In genomic region chr7:128740996-128741395, GRCh38 we compare ENCODE assay signal across 12 cellular contexts. TPM values are rescaled to one million over a fixed set of nuclear protein-coding genes. Genes with fewer than 3 reads are reported as not detected.
DNase-seq lines count a peak whose midpoint lies in the region; ATAC-seq and TF ChIP-seq lines count a peak whose summit lies in the region.
"Had no signal": no experiment of that assay in that cellular context is flagged by ENCODE, and none has a peak within 500 bp of the region (broad histone marks: within the 10 kb centered on the region; RNA-seq: fewer than 3 reads in every experiment).

No MANE protein-coding gene starts in this region.

- H3K4me3 ChIP-seq in SK-N-SH (ENCODE audit: low read depth in 2 of 2, low read length in 1 of 2) (peak overlapping the region; percentile 81 to 85), adrenal gland (peak overlapping the region in 1 of 4 donors; percentile 86), iPS-15b (ENCODE audit: low read depth, low read length) (peak overlapping the region; percentile 86), testis (no peak overlapping the region)

- TF ChIP-seq EP300 in SK-N-SH (IDR thresholded peaks at IDR 0.05; ENCODE audit: borderline replicate concordance in 1 of 2, low read depth in 1 of 2, low read length in 1 of 2) = no peak

- H3F3A ChIP-seq in SK-N-SH (replicated peaks; ENCODE audit: insufficient read depth) = peaks cover 37% of the 10 kb centered on the region

- POLR2A ChIA-PET in SK-N-SH (lab: Yijun Ruan, JAX) = interaction anchor here (2.2 kb wide), 1 partner anchor 10 kb away, joined by 6 read pairs; no protein-coding TSS in a partner anchor

- no peak for DNase-seq in SK-N-SH
- peak in 5 of 7 donors; percentile 22 to 56 (median 37) for DNase-seq in adrenal gland
- peak; percentile 17 for DNase-seq in testis
- no peak for DNase-seq in NCI-H524 treated with DMSO at 0.1 percent for 48 hours (lab: John Stamatoyannopoulos, UW)
- DNase-seq in T-helper 1 cell = no peak
- DNase-seq: ACHN; activated effector memory CD4-positive, alpha-beta T cell treated with anti-CD3 and anti-CD28 coated beads, Interleukin-2, amount 50 U/mL, for 16 hours had no signal

- H3K79me2 ChIP-seq in SK-N-SH (ENCODE audit: insufficient read depth) = peaks cover 69% of the 10 kb centered on the region

- H3K9ac ChIP-seq in SK-N-SH (peak overlapping the region; percentile 97; the same call in 1 of the 2 replicates), iPS-15b (ENCODE audit: low read depth, low read length) (no peak overlapping the region)

- peak overlapping the region; percentile 12 to 96; a peak in 1 of 4 replicates for H3K27ac ChIP-seq in SK-N-SH (ENCODE audit: low read depth in 2 of 2, low read length in 1 of 2)
- H3K27ac ChIP-seq in adrenal gland = peak overlapping the region in 1 of 5 donors; percentile 13
- peak overlapping the region in 1 of 2 donors; percentile 27 for H3K27ac ChIP-seq in testis
- H3K27ac ChIP-seq: HL-60 had no signal

- H2AFZ ChIP-seq in SK-N-SH (ENCODE audit: low read depth) = no peak overlapping the region

- H3K27me3 ChIP-seq in SK-N-SH (ENCODE audit: insufficient read depth) (no peaks in the 10 kb centered on the region), adrenal gland (no peaks in the 10 kb centered on the region), iPS-15b (ENCODE audit: control insufficient read depth, insufficient read depth, low read length) (no peaks in the 10 kb centered on the region), testis (no peaks in the 10 kb centered on the region)

- H3K4me2 ChIP-seq in SK-N-SH = peak overlapping the region; percentile 82

- H3K36me3 ChIP-seq in SK-N-SH (replicated peaks in 1 of 2; ENCODE audit: control insufficient read depth in 1 of 2, insufficient read depth in 2 of 2, low read length in 1 of 2) (peaks cover 0 to 27% of the 10 kb centered on the region in 2 experiments), adrenal gland (replicated peaks in 1 of 2) (no peaks in the 10 kb centered on the region), iPS-15b (ENCODE audit: control insufficient read depth, insufficient read depth, low read length) (no peaks in the 10 kb centered on the region), testis (ENCODE audit: low read depth, missing control alignments) (no peaks in the 10 kb centered on the region)

- WGBS in SK-N-SH (ENCODE audit: low lambda C conversion rate) = 65% methylated on average over 3 of the region's 3 CpGs
- 42 to 49% (median 46%) methylated on average over 3 of the region's 3 CpGs for WGBS in adrenal gland, 4 donors
- 41 to 42% methylated on average over 3 of the region's 3 CpGs for WGBS in testis, 2 donors

- CTCF ChIA-PET in SK-N-SH (lab: Yijun Ruan, JAX) = interaction anchor here (0.7 to 5.1 kb wide), 8 partner anchors 10 to 361 kb away, joined by 3 to 31 read pairs (median 4); partner anchors contain the start of gene GARIN1A

- no peaks in the 10 kb centered on the region for H3K9me3 ChIP-seq in SK-N-SH
- no peaks in the 10 kb centered on the region for H3K9me3 ChIP-seq in adrenal gland (replicated peaks in 1 of 3)
- H3K9me3 ChIP-seq in iPS-15b (ENCODE audit: control insufficient read depth, insufficient read depth, low read length) = no peaks in the 10 kb centered on the region
- no peaks in the 10 kb centered on the region for H3K9me3 ChIP-seq in testis

- ATAC-seq in SK-N-SH treated with all-trans-retinoic acid at 6 μM for 48 hours (no peak), HG03442 (IDR thresholded peaks at IDR 0.05; ENCODE audit: unreplicated experiment) (no peak)

- H4K20me1 ChIP-seq in SK-N-SH (ENCODE audit: insufficient read depth) = peaks cover 63% of the 10 kb centered on the region

- TF ChIP-seq CTCF in SK-N-SH (IDR thresholded peaks at IDR 0.05) = no peak
- no peak for TF ChIP-seq CTCF in adrenal gland (IDR thresholded peaks at IDR 0.05)
- TF ChIP-seq CTCF in testis (IDR thresholded peaks at IDR 0.05) = no peak

- no peak for TF ChIP-seq RAD21 in SK-N-SH (IDR thresholded peaks at IDR 0.05; ENCODE audit: low read length)

- intact Hi-C loops in adrenal gland (cut with DNase I) (no loop called here), testis (cut with DNase I; ENCODE audit: low total_unique reads) (no loop called here)

- H3K4me1 ChIP-seq in SK-N-SH (ENCODE audit: control insufficient read depth in 1 of 2, insufficient read depth in 2 of 2, low read depth in 1 of 2, low read length in 1 of 2) = peaks cover 18 to 28% of the 10 kb centered on the region in 2 experiments; a peak in 3 of 4 replicates
- peaks cover 19 to 38% of the 10 kb centered on the region in 2 donors for H3K4me1 ChIP-seq in adrenal gland (replicated peaks in 1 of 2)
- peaks cover 7% of the 10 kb centered on the region for H3K4me1 ChIP-seq in iPS-15b (ENCODE audit: control insufficient read depth, insufficient read depth, low read length)
- H3K4me1 ChIP-seq in testis = peaks cover 24% of the 10 kb centered on the region

- no peaks in the 10 kb centered on the region for H3K9me2 ChIP-seq in SK-N-SH

- no peak for TF ChIP-seq POLR2A in adrenal gland (IDR thresholded peaks at IDR 0.05)
- no peak for TF ChIP-seq POLR2A in testis (IDR thresholded peaks at IDR 0.05)

TF ChIP-seq in SK-N-SH, 30 proteins besides CTCF, POLR2A, EP300 and RAD21:
- no peak for TF ChIP-seq RCOR1 (IDR thresholded peaks at IDR 0.05; ENCODE audit: low read length)
- peak; percentile 64; the same call in 1 of the 2 replicates for TF ChIP-seq NFIC (IDR thresholded peaks at IDR 0.05; ENCODE audit: borderline replicate concordance)

TF ChIP-seq in SK-N-SH treated with all-trans-retinoic acid at 6 μM for 48 hours, 23 proteins besides CTCF, POLR2A, EP300 and RAD21 (continues in another document):
- TF ChIP-seq ISL1 (CRISPR knock-in tag; IDR thresholded peaks at IDR 0.05) = no peak
- no peak for TF ChIP-seq CSRNP3 (CRISPR knock-in tag; IDR thresholded peaks at IDR 0.05)
- TF ChIP-seq TOX (CRISPR knock-in tag; IDR thresholded peaks at IDR 0.05; ENCODE audit: borderline replicate concordance) = no peak
- TF ChIP-seq, protein P1, sequence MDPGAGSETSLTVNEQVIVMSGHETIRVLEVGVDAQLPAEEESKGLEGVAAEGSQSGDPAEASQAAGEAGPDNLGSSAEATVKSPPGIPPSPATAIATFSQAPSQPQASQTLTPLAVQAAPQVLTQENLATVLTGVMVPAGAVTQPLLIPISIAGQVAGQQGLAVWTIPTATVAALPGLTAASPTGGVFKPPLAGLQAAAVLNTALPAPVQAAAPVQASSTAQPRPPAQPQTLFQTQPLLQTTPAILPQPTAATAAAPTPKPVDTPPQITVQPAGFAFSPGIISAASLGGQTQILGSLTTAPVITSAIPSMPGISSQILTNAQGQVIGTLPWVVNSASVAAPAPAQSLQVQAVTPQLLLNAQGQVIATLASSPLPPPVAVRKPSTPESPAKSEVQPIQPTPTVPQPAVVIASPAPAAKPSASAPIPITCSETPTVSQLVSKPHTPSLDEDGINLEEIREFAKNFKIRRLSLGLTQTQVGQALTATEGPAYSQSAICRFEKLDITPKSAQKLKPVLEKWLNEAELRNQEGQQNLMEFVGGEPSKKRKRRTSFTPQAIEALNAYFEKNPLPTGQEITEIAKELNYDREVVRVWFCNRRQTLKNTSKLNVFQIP (CRISPR knock-in tag; IDR thresholded peaks at IDR 0.05; ENCODE audit: borderline replicate concordance, low read depth) = no peak
- no peak for TF ChIP-seq ZNF8 (CRISPR knock-in tag; IDR thresholded peaks at IDR 0.05)
- TF ChIP-seq ZFP3 (CRISPR knock-in tag; IDR thresholded peaks at IDR 0.05) = no peak
- TF ChIP-seq ZFP30 (CRISPR knock-in tag; IDR thresholded peaks at IDR 0.05) = no peak
- no peak for TF ChIP-seq GLIS3 (CRISPR knock-in tag; IDR thresholded peaks at IDR 0.05)
- no peak for TF ChIP-seq ESRRG (CRISPR knock-in tag; IDR thresholded peaks at IDR 0.05)
- TF ChIP-seq CSDC2 (CRISPR knock-in tag; IDR thresholded peaks at IDR 0.05) = no peak
- no peak for TF ChIP-seq BACH2 (CRISPR knock-in tag; IDR thresholded peaks at IDR 0.05; ENCODE audit: borderline replicate concordance)
- TF ChIP-seq ZC3H10 (CRISPR knock-in tag; IDR thresholded peaks at IDR 0.05) = no peak
- no peak for TF ChIP-seq ZNF565 (CRISPR knock-in tag; conservative IDR thresholded peaks at IDR 0.05; ENCODE audit: low read depth)

RNA-seq across cellular contexts. Expression of gene CALU, which starts 1.8 kb away (rescaled TPM):
- polyA plus RNA-seq in SK-N-SH (2012; rRNA removed) = 195 and 294 TPM in 2 replicates
- polyA plus RNA-seq in SK-N-SH (2012; cell fraction: cytosol; rRNA removed) = 313 and 373 TPM in 2 replicates
- polyA plus RNA-seq in SK-N-SH (2012; cell fraction: nucleus; rRNA removed) = 64.7 and 168 TPM in 2 replicates
- total RNA-seq in adrenal gland = 100 to 1,000 TPM in 2 of 8 donors, 10 to 100 TPM in 6; 56.7 to 151 (median 86.9) TPM
- polyA plus RNA-seq in adrenal gland = 100 to 1,000 TPM in 1 of 3 donors, 10 to 100 TPM in 2; 16.0 to 199 (median 27.1) TPM
- 10 to 100 TPM; 63.2 to 63.4 TPM for total RNA-seq in testis
- polyA plus RNA-seq in testis (ENCODE audit: insufficient read depth, low read depth, low replicate concordance) = 81.4 TPM

RNA-seq across cellular contexts. Expression of gene OPN1SW, which starts 34.6 kb away (rescaled TPM):
- polyA plus RNA-seq in SK-N-SH (2012; rRNA removed) (0.05 TPM in 1 of 2 replicates, not detected in the other), adrenal gland (not detected), testis (ENCODE audit: insufficient read depth, low read depth, low replicate concordance) (not detected)
- polyA plus RNA-seq in SK-N-SH (2012; cell fraction: cytosol; rRNA removed) = 0.05 TPM in 1 of 2 replicates, not detected in the other
- 0.06 and 0.13 TPM in 2 replicates for polyA plus RNA-seq in SK-N-SH (2012; cell fraction: nucleus; rRNA removed)
- total RNA-seq in adrenal gland (not detected), testis (not detected)
- total RNA-seq: liver had no signal

RNA-seq across cellular contexts. Expression of gene CCDC136, which starts 50.8 kb away (rescaled TPM):
- polyA plus RNA-seq in SK-N-SH (2012; rRNA removed) (48.4 and 65.3 TPM in 2 replicates), adrenal gland (10 to 100 TPM in 1 of 3 donors, 1 to 10 TPM in 2; 4.0 to 10.9 (median 5.3) TPM), testis (ENCODE audit: insufficient read depth, low read depth, low replicate concordance) (564 TPM)
- polyA plus RNA-seq in SK-N-SH (2012; cell fraction: cytosol; rRNA removed) = 25.5 and 27.5 TPM in 2 replicates
- polyA plus RNA-seq in SK-N-SH (2012; cell fraction: nucleus; rRNA removed) = 197 and 232 TPM in 2 replicates
- total RNA-seq in adrenal gland (1 to 10 TPM in 7 of 8 donors, under 1 TPM in 1; 0.35 to 6.2 (median 3.9) TPM), testis (100 to 1,000 TPM; 265 to 553 TPM)

Comparison
In these comparisons a context has a peak if more than half of its experiments do, and no peak if none do; other contexts are left out.
1. DNase-seq: peak in adrenal gland (5 of 7) and testis (single experiment); none in SK-N-SH (single experiment), NCI-H524 treated with DMSO at 0.1 percent for 48 hours (single experiment) and T-helper 1 cell (0 of 5).
2. H3K4me3 ChIP-seq: peak in SK-N-SH (2 of 2) and iPS-15b (single experiment); none in testis (0 of 2).